Comparison of ENCODE assay signal across 15 cellular contexts in the genomic region with DNA sequence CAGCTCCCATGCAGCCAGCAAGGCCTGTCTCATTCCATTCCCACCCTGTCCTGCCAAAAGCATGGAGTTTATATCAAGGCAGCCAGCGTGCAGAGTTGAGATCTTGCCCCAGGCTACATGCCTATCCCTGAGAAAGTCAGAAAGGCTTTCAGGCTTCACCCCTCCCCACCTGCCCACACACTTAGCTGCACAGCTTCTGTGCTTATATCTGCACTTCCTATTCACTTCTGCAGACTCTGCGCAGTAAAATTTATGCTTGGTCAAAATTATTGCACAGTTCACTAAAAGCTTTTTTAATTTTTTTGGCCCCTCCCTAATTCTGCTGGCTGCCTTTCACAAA. TPM values are rescaled to one million over a fixed set of nuclear protein-coding genes. Genes with fewer than 3 reads are reported as not detected.
DNase-seq lines count a peak whose midpoint lies in the region; ATAC-seq and TF ChIP-seq lines count a peak whose summit lies in the region.
"Had no signal": no experiment of that assay in that cellular context is flagged by ENCODE, and none has a peak within 500 bp of the region (broad histone marks: within the 10 kb centered on the region; RNA-seq: fewer than 3 reads in every experiment).

No MANE protein-coding gene starts in this region.

- no peaks in the 10 kb centered on the region for H3K36me3 ChIP-seq in breast epithelium
- no peaks in the 10 kb centered on the region for H3K36me3 ChIP-seq in naive thymus-derived CD4-positive, alpha-beta T cell (ENCODE audit: control insufficient read depth in 2 of 3, insufficient read depth in 3 of 3, low read length in 3 of 3)
- no peaks in the 10 kb centered on the region for H3K36me3 ChIP-seq in gastrocnemius medialis

- H3K4me1 ChIP-seq in breast epithelium (no peaks in the 10 kb centered on the region), gastrocnemius medialis (no peaks in the 10 kb centered on the region)
- H3K4me1 ChIP-seq in naive thymus-derived CD4-positive, alpha-beta T cell (ENCODE audit: control insufficient read depth in 2 of 2, insufficient read depth in 2 of 2, low read length in 2 of 2): no peaks in the 10 kb centered on the region
- H3K4me1 ChIP-seq: body of pancreas had no signal

- CTCF ChIA-PET in naive thymus-derived CD4-positive, alpha-beta T cell (lab: Charles Lee): no interaction called here

- peaks cover 0 to 13% (median 0%) of the 10 kb centered on the region in 5 donors for H3K27me3 Mint-ChIP-seq in naive thymus-derived CD4-positive, alpha-beta T cell
- H3K27me3 Mint-ChIP-seq in glutamatergic neuron (ENCODE audit: unreplicated experiment): no peaks in the 10 kb centered on the region
- H3K27me3 Mint-ChIP-seq: dendritic cell treated with granulocyte-macrophage colony-stimulating factor and Interleukin-4, amounts not matched to agents 40 ng/mL and 50 ng/mL, for 4 days; T-helper 17 cell had no signal

- H3K27ac ChIP-seq in breast epithelium (peak overlapping the region; percentile 60 to 68), gastrocnemius medialis (no peak overlapping the region)
- no peak overlapping the region for H3K27ac ChIP-seq in naive thymus-derived CD4-positive, alpha-beta T cell (ENCODE audit: low read depth, low read length)
- H3K27ac ChIP-seq: body of pancreas had no signal

- peak overlapping the region in 8 of 9 donors; percentile 31 to 92 (median 65) for H3K27ac Mint-ChIP-seq in naive thymus-derived CD4-positive, alpha-beta T cell
- H3K27ac Mint-ChIP-seq in glutamatergic neuron (ENCODE audit: unreplicated experiment): no peak overlapping the region
- H3K27ac Mint-ChIP-seq: dendritic cell treated with granulocyte-macrophage colony-stimulating factor and Interleukin-4, amounts not matched to agents 40 ng/mL and 50 ng/mL, for 4 days; T-helper 17 cell had no signal

- peaks cover 0 to 11% (median 8%) of the 10 kb centered on the region in 5 donors for H3K36me3 Mint-ChIP-seq in naive thymus-derived CD4-positive, alpha-beta T cell
- no peaks in the 10 kb centered on the region for H3K36me3 Mint-ChIP-seq in glutamatergic neuron (ENCODE audit: unreplicated experiment)

- H3K27me3 ChIP-seq in breast epithelium: no peaks in the 10 kb centered on the region
- H3K27me3 ChIP-seq in naive thymus-derived CD4-positive, alpha-beta T cell (ENCODE audit: control insufficient read depth in 2 of 2, insufficient read depth in 2 of 2, low read length in 2 of 2): no peaks in the 10 kb centered on the region
- no peaks in the 10 kb centered on the region for H3K27me3 ChIP-seq in gastrocnemius medialis
- H3K27me3 ChIP-seq: body of pancreas had no signal

- TF ChIP-seq POLR2A in breast epithelium (IDR thresholded peaks at IDR 0.05) (no peak), gastrocnemius medialis (IDR thresholded peaks at IDR 0.05) (no peak)

- in situ Hi-C loops in gastrocnemius medialis (cut with MboI; ENCODE audit: low sequenced_read_pairs in 4 of 4): no loop called here

- H3K9me3 ChIP-seq in breast epithelium (no peaks in the 10 kb centered on the region), gastrocnemius medialis (no peaks in the 10 kb centered on the region)
- no peaks in the 10 kb centered on the region for H3K9me3 ChIP-seq in naive thymus-derived CD4-positive, alpha-beta T cell (ENCODE audit: control insufficient read depth in 2 of 3, low read length in 3 of 3)

- DNase-seq in EL: peak; percentile 62
- DNase-seq in M059J (ENCODE audit: low read depth): peak; percentile 90
- DNase-seq in breast epithelium (ENCODE audit: low spot score in 2 of 2): no peak
- DNase-seq in naive thymus-derived CD4-positive, alpha-beta T cell: no peak
- DNase-seq in glutamatergic neuron: no peak
- no peak for DNase-seq in gastrocnemius medialis
- DNase-seq: activated CD4-positive, CD25-positive, alpha-beta regulatory T cell treated with anti-CD3 and anti-CD28 coated beads, Interleukin-2, amount 50 U/mL, for 72 hours; activated gamma-delta T cell treated with Interleukin-2 at 50 U/mL for 16 hours; AML-193; NCI-H526; T-helper 17 cell had no signal

- intact Hi-C loops in breast epithelium (cut with DNase I; ENCODE audit: low total_unique reads): no loop called here
- intact Hi-C loops in naive thymus-derived CD4-positive, alpha-beta T cell (cut with micrococcal nuclease): no loop called here
- intact Hi-C loops in gastrocnemius medialis (cut with DNase I; ENCODE audit: low total_unique reads): no loop called here

- no peak for TF ChIP-seq CTCF in breast epithelium (IDR thresholded peaks at IDR 0.05)
- no peak for TF ChIP-seq CTCF in glutamatergic neuron (IDR thresholded peaks at IDR 0.05; ENCODE audit: partially characterized antibody, unreplicated experiment)
- TF ChIP-seq CTCF in gastrocnemius medialis (IDR thresholded peaks at IDR 0.05 in 4 of 5, conservative IDR thresholded peaks at IDR 0.05 in 1 of 5): no peak

- POLR2A ChIA-PET in naive thymus-derived CD4-positive, alpha-beta T cell (lab: Charles Lee): interaction anchor here (1.0 kb wide), 1 partner anchor 9 kb away, joined by 3 read pairs; no protein-coding TSS in a partner anchor

- H3K4me1 Mint-ChIP-seq in naive thymus-derived CD4-positive, alpha-beta T cell: peaks cover 0 to 1% (median 0%) of the 10 kb centered on the region in 7 donors
- peaks cover 1% of the 10 kb centered on the region for H3K4me1 Mint-ChIP-seq in glutamatergic neuron (ENCODE audit: low read depth, unreplicated experiment)
- H3K4me1 Mint-ChIP-seq: T-helper 17 cell had no signal

- H3K4me3 ChIP-seq in breast epithelium (peak overlapping the region in 2 of 3 donors; percentile 17 to 22), gastrocnemius medialis (no peak overlapping the region)
- no peak overlapping the region for H3K4me3 ChIP-seq in naive thymus-derived CD4-positive, alpha-beta T cell (ENCODE audit: low read length)
- H3K4me3 ChIP-seq: body of pancreas had no signal

- peak overlapping the region in 6 of 10 donors; percentile 17 to 68 (median 52) for H3K4me3 Mint-ChIP-seq in naive thymus-derived CD4-positive, alpha-beta T cell
- no peak overlapping the region for H3K4me3 Mint-ChIP-seq in glutamatergic neuron (ENCODE audit: unreplicated experiment)
- H3K4me3 Mint-ChIP-seq: dendritic cell treated with granulocyte-macrophage colony-stimulating factor and Interleukin-4, amounts not matched to agents 40 ng/mL and 50 ng/mL, for 4 days; T-helper 17 cell had no signal

- peaks cover 0 to 35% (median 7%) of the 10 kb centered on the region in 11 donors for H3K9me3 Mint-ChIP-seq in naive thymus-derived CD4-positive, alpha-beta T cell
- peaks cover 7% of the 10 kb centered on the region for H3K9me3 Mint-ChIP-seq in glutamatergic neuron (ENCODE audit: unreplicated experiment)

- no peak for ATAC-seq in naive thymus-derived CD4-positive, alpha-beta T cell
- ATAC-seq in GM19452 (IDR thresholded peaks at IDR 0.05; ENCODE audit: unreplicated experiment) (no peak), gastrocnemius medialis (no peak)
- ATAC-seq: body of pancreas, left lobe of liver, T-helper 17 cell had no signal

RNA-seq across cellular contexts. Expression of a gene that starts 12.5 kb away (rescaled TPM):
- total RNA-seq in M059J (2014; rRNA removed; shearing (Covaris generic)): 17.0 and 25.3 TPM in 2 replicates
- total RNA-seq in breast epithelium (10 to 100 TPM in 2 of 3 donors, 1 to 10 TPM in 1; 6.1 to 25.8 (median 13.1) TPM), glutamatergic neuron (ENCODE audit: unreplicated experiment) (36.5 TPM), gastrocnemius medialis (1 to 10 TPM; 1.2 to 2.5 (median 1.5) TPM)
- 10 to 100 TPM; 17.5 to 39.6 (median 24.0) TPM for total RNA-seq in naive thymus-derived CD4-positive, alpha-beta T cell
- 10 to 100 TPM; 21.4 to 29.4 TPM for polyA plus RNA-seq in naive thymus-derived CD4-positive, alpha-beta T cell

RNA-seq across cellular contexts. Expression of a gene that starts 59.2 kb away (rescaled TPM):
- total RNA-seq in M059J (2014; rRNA removed; shearing (Covaris generic)): 1.1 and 3.1 TPM in 2 replicates
- 1 to 10 TPM; 1.1 to 6.1 (median 2.6) TPM for total RNA-seq in breast epithelium
- total RNA-seq in naive thymus-derived CD4-positive, alpha-beta T cell: 10 to 100 TPM in 1 of 5 experiments, 1 to 10 TPM in 4; 1.8 to 12.9 (median 4.4) TPM
- polyA plus RNA-seq in naive thymus-derived CD4-positive, alpha-beta T cell: 1 to 10 TPM; 2.6 to 5.7 TPM
- 8.1 TPM for total RNA-seq in glutamatergic neuron (ENCODE audit: unreplicated experiment)
- total RNA-seq in gastrocnemius medialis: under 1 TPM; 0.07 to 0.25 (median 0.19) TPM

Comparison
In these comparisons a context has a peak if more than half of its experiments do, and no peak if none do; other contexts are left out.
1. DNase-seq: peak in EL (single experiment) and M059J (single experiment); none in breast epithelium (0 of 2), naive thymus-derived CD4-positive, alpha-beta T cell (0 of 9), glutamatergic neuron (single experiment) and gastrocnemius medialis (0 of 2).
2. H3K27ac ChIP-seq: peak in breast epithelium (2 of 2); none in naive thymus-derived CD4-positive, alpha-beta T cell (single experiment) and gastrocnemius medialis (0 of 4).
3. H3K4me3 ChIP-seq: peak in breast epithelium (2 of 3); none in naive thymus-derived CD4-positive, alpha-beta T cell (single experiment) and gastrocnemius medialis (0 of 4).